Comparison of ENCODE assay signal across 33 cellular contexts in the genomic region with DNA sequence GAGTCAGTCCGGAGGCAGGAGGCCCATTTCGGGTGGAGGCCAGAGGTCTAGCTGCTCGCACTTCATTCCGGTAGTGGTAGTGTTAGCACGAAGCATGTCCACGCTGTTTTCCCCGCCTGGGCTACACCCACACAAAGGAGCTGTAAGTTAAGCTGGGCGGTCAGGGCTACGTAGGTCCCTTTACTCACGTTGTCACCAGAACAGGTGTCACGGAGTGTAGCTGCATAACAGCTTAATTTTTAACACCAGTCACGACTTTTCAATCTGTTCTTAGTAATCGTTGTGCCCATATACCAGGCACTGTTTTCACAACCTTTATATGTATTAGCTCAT. TPM values are rescaled to one million over a fixed set of nuclear protein-coding genes. Genes with fewer than 3 reads are reported as not detected.
DNase-seq lines count a peak whose midpoint lies in the region; ATAC-seq and TF ChIP-seq lines count a peak whose summit lies in the region.
"Had no signal": no experiment of that assay in that cellular context is flagged by ENCODE, and none has a peak within 500 bp of the region (broad histone marks: within the 10 kb centered on the region; RNA-seq: fewer than 3 reads in every experiment).

No MANE protein-coding gene starts in this region.

- H2BK5ac ChIP-seq in mesendoderm (ENCODE audit: low read length): no peak overlapping the region

- 5 to 6% methylated on average over 13 of the region's 13 CpGs for WGBS in ectodermal cell, 2 experiments
- WGBS in mesendoderm (ENCODE audit: extremely low coverage, insufficient coverage, low lambda C conversion rate): no CpG with 5 or more reads among the region's 13 CpGs
- 38 to 76% methylated on average over 13 of the region's 13 CpGs for WGBS in sigmoid colon, 2 donors

- DNase-seq in GM13977 (ENCODE audit: low spot score) (peak; percentile 12), mesendoderm (no peak), sigmoid colon (no peak), Ammon's horn (ENCODE audit: low spot score) (no peak), natural killer cell (no peak)
- DNase-seq in activated naive CD8-positive, alpha-beta T cell treated with anti-CD3 and anti-CD28 coated beads, Interleukin-2, amount 50 U/mL, for 24 hours: no peak
- DNase-seq: activated CD4-positive, alpha-beta T cell treated with anti-CD3 and anti-CD28 coated beads, Interleukin-2, amount 10 ng/mL, durations not matched to agents 24 days and 14 days; activated CD8-positive, alpha-beta memory T cell treated with anti-CD3 and anti-CD28 coated beads, Interleukin-2, amount 10 ng/mL, durations not matched to agents 7 days and 5 days; effector memory CD8-positive, alpha-beta T cell; Kasumi-1; kidney glomerular epithelial cell; NCI-H1048; NCI-H187 treated with DMSO at 0.1 percent for 48 hours; NCI-H2227 treated with DMSO at 0.1 percent for 48 hours; NCI-H748 treated with DMSO at 0.1 percent for 48 hours; psoas muscle; small intestine; stimulated activated CD4-positive, alpha-beta T cell treated with anti-CD3 and anti-CD28 coated beads, Interleukin-4, amount 100 ng/mL, for 4 hours; T-helper 17 cell; trophoblast cell had no signal

- no peak overlapping the region for H3K27ac ChIP-seq in ectodermal cell (ENCODE audit: insufficient read depth, low read depth, low read length, poor library complexity, severe bottlenecking)
- no peak overlapping the region for H3K27ac ChIP-seq in mesendoderm (ENCODE audit: low read depth, low read length)
- H3K27ac ChIP-seq in sigmoid colon: peak overlapping the region in 3 of 4 donors; percentile 74 to 85 (median 78)
- H3K27ac ChIP-seq: C4-2B, psoas muscle, RWPE1, SK-N-MC had no signal

- H3K4me3 ChIP-seq in ectodermal cell (ENCODE audit: insufficient read depth, low read depth, low read length) (peak overlapping the region; percentile 7), mesendoderm (ENCODE audit: low read length) (no peak overlapping the region), sigmoid colon (peak overlapping the region in 3 of 4 donors; percentile 43 to 48 (median 44))
- H3K4me3 ChIP-seq: SK-N-MC had no signal

- peak overlapping the region; percentile 34 for H3K56ac ChIP-seq in mesendoderm (ENCODE audit: low read length)

- H3K79me2 ChIP-seq in mesendoderm (ENCODE audit: control insufficient read depth, insufficient read depth, low read length): no peaks in the 10 kb centered on the region

- no peak for TF ChIP-seq EP300 in sigmoid colon (IDR thresholded peaks at IDR 0.05)

- H3K27me3 Mint-ChIP-seq in natural killer cell (ENCODE audit: low read depth in 2 of 2): peaks cover 50 to 72% of the 10 kb centered on the region in 2 donors
- H3K27me3 Mint-ChIP-seq in activated naive CD8-positive, alpha-beta T cell treated with anti-CD3 and anti-CD28 coated beads, Interleukin-2, amount 50 U/mL, for 24 hours: peaks cover 59% of the 10 kb centered on the region

- in situ Hi-C loops in GM13977 (cut with MboI; ENCODE audit: low pct_unique_long_range_greater_than_20kb, low sequenced_read_pairs, unreplicated experiment): no loop called here

- no peaks in the 10 kb centered on the region for H3K36me3 ChIP-seq in ectodermal cell (ENCODE audit: control insufficient read depth, insufficient read depth, low read length)
- H3K36me3 ChIP-seq in mesendoderm (ENCODE audit: control insufficient read depth, insufficient read depth, low read length): no peaks in the 10 kb centered on the region
- no peaks in the 10 kb centered on the region for H3K36me3 ChIP-seq in sigmoid colon

- no peak overlapping the region for H3K9ac ChIP-seq in mesendoderm (ENCODE audit: low read length)

- intact Hi-C loops in sigmoid colon (cut with DNase I): no loop called here
- intact Hi-C loops in natural killer cell (cut with micrococcal nuclease): no loop called here

- H3K27ac Mint-ChIP-seq in natural killer cell: no peak overlapping the region
- no peak overlapping the region for H3K27ac Mint-ChIP-seq in activated naive CD8-positive, alpha-beta T cell treated with anti-CD3 and anti-CD28 coated beads, Interleukin-2, amount 50 U/mL, for 24 hours
- H3K27ac Mint-ChIP-seq: activated CD4-positive, alpha-beta T cell treated with anti-CD3 and anti-CD28 coated beads, Interleukin-2, amount 10 ng/mL, durations not matched to agents 24 days and 14 days; activated CD8-positive, alpha-beta memory T cell treated with anti-CD3 and anti-CD28 coated beads, Interleukin-2, amount 10 ng/mL, durations not matched to agents 7 days and 5 days; activated naive CD8-positive, alpha-beta T cell; activated T-helper 17 cell treated with anti-CD3 and anti-CD28 coated beads, Interleukin-2, amount 50 U/mL, for 72 hours; effector memory CD8-positive, alpha-beta T cell; memory B cell; stimulated activated naive CD8-positive, alpha-beta T cell treated with anti-CD3 and anti-CD28 coated beads, Interleukin-15, Interleukin-2, amounts not matched to agents 100 ng/mL and 50 ng/mL, for 24 hours; T-helper 17 cell had no signal

- no peaks in the 10 kb centered on the region for H3K9me3 Mint-ChIP-seq in natural killer cell
- peaks cover 4% of the 10 kb centered on the region for H3K9me3 Mint-ChIP-seq in activated naive CD8-positive, alpha-beta T cell treated with anti-CD3 and anti-CD28 coated beads, Interleukin-2, amount 50 U/mL, for 24 hours
- H3K9me3 Mint-ChIP-seq: activated T-helper 17 cell treated with anti-CD3 and anti-CD28 coated beads, Interleukin-2, amount 50 U/mL, for 72 hours; effector memory CD8-positive, alpha-beta T cell; memory B cell had no signal

- H3K36me3 Mint-ChIP-seq in natural killer cell: no peaks in the 10 kb centered on the region
- H3K36me3 Mint-ChIP-seq in activated naive CD8-positive, alpha-beta T cell treated with anti-CD3 and anti-CD28 coated beads, Interleukin-2, amount 50 U/mL, for 24 hours (ENCODE audit: low read depth): peaks cover 3% of the 10 kb centered on the region
- H3K36me3 Mint-ChIP-seq: activated CD8-positive, alpha-beta memory T cell treated with anti-CD3 and anti-CD28 coated beads, Interleukin-2, amount 10 ng/mL, durations not matched to agents 7 days and 5 days; activated naive CD8-positive, alpha-beta T cell; memory B cell had no signal

- H3K27me3 ChIP-seq in ectodermal cell (ENCODE audit: control insufficient read depth, insufficient read depth, low read length, poor library complexity, severe bottlenecking) (peaks cover 81% of the 10 kb centered on the region), mesendoderm (ENCODE audit: insufficient read depth, low read length, poor library complexity) (peaks cover 69% of the 10 kb centered on the region), sigmoid colon (no peaks in the 10 kb centered on the region)

- H3K18ac ChIP-seq in mesendoderm (ENCODE audit: low read length): no peak overlapping the region

- H3K9me3 ChIP-seq in ectodermal cell (ENCODE audit: control insufficient read depth, low read length): no peaks in the 10 kb centered on the region
- no peaks in the 10 kb centered on the region for H3K9me3 ChIP-seq in sigmoid colon
- H3K9me3 ChIP-seq: psoas muscle had no signal

- H2BK15ac ChIP-seq in mesendoderm (replicated peaks; ENCODE audit: low read depth): no peak overlapping the region

- no peak for TF ChIP-seq CTCF in GM13977 (IDR thresholded peaks at IDR 0.05; ENCODE audit: extremely low read depth, insufficient read depth, missing control alignments)
- TF ChIP-seq CTCF in sigmoid colon (IDR thresholded peaks at IDR 0.05): no peak
- no peak for TF ChIP-seq CTCF in natural killer cell (IDR thresholded peaks at IDR 0.05)

- no peak for ATAC-seq in GM18498 (IDR thresholded peaks at IDR 0.05; ENCODE audit: unreplicated experiment)
- no peak for ATAC-seq in natural killer cell
- no peak for ATAC-seq in activated naive CD8-positive, alpha-beta T cell treated with anti-CD3 and anti-CD28 coated beads, Interleukin-2, amount 50 U/mL, for 24 hours
- ATAC-seq: activated CD8-positive, alpha-beta memory T cell treated with anti-CD3 and anti-CD28 coated beads, Interleukin-2, amount 10 ng/mL, durations not matched to agents 7 days and 5 days; activated T-helper 17 cell treated with anti-CD3 and anti-CD28 coated beads, Interleukin-2, amount 50 U/mL, for 72 hours; effector memory CD8-positive, alpha-beta T cell; HCT116; T-helper 17 cell had no signal

- H2BK120ac ChIP-seq in mesendoderm (ENCODE audit: low read depth, low read length): no peak overlapping the region

- H3K79me1 ChIP-seq in mesendoderm (ENCODE audit: low read length): no peaks in the 10 kb centered on the region

- H4K5ac ChIP-seq in mesendoderm (ENCODE audit: low read length): no peak overlapping the region

- no peak overlapping the region for H4K8ac ChIP-seq in mesendoderm (ENCODE audit: low read depth, low read length)

- no peak overlapping the region for H3K4ac ChIP-seq in mesendoderm (ENCODE audit: low read depth, low read length)

- H3K4me1 ChIP-seq in ectodermal cell (ENCODE audit: control insufficient read depth, insufficient read depth, low read length): peaks cover 7% of the 10 kb centered on the region
- H3K4me1 ChIP-seq in mesendoderm (ENCODE audit: control insufficient read depth, low read depth, low read length): peaks cover 3% of the 10 kb centered on the region
- H3K4me1 ChIP-seq in sigmoid colon: peaks cover 0 to 33% (median 14%) of the 10 kb centered on the region in 4 donors

- TF ChIP-seq POLR2A in sigmoid colon (IDR thresholded peaks at IDR 0.05): no peak

- H3K4me1 Mint-ChIP-seq in natural killer cell: peaks cover 0 to 5% of the 10 kb centered on the region in 2 donors
- H3K4me1 Mint-ChIP-seq in activated naive CD8-positive, alpha-beta T cell treated with anti-CD3 and anti-CD28 coated beads, Interleukin-2, amount 50 U/mL, for 24 hours: peaks cover 14% of the 10 kb centered on the region
- H3K4me1 Mint-ChIP-seq: activated CD4-positive, alpha-beta T cell treated with anti-CD3 and anti-CD28 coated beads, Interleukin-2, amount 10 ng/mL, durations not matched to agents 24 days and 14 days; activated T-helper 17 cell treated with anti-CD3 and anti-CD28 coated beads, Interleukin-2, amount 50 U/mL, for 72 hours; neural crest cell had no signal

- H2AK5ac ChIP-seq in mesendoderm (ENCODE audit: low read length): no peak overlapping the region

- H3K23ac ChIP-seq in mesendoderm (ENCODE audit: low read length): no peak overlapping the region

- H3K4me3 Mint-ChIP-seq in natural killer cell: no peak overlapping the region
- no peak overlapping the region for H3K4me3 Mint-ChIP-seq in activated naive CD8-positive, alpha-beta T cell treated with anti-CD3 and anti-CD28 coated beads, Interleukin-2, amount 50 U/mL, for 24 hours
- H3K4me3 Mint-ChIP-seq: activated CD4-positive, alpha-beta T cell treated with anti-CD3 and anti-CD28 coated beads, Interleukin-2, amount 10 ng/mL, durations not matched to agents 24 days and 14 days; activated CD8-positive, alpha-beta memory T cell treated with anti-CD3 and anti-CD28 coated beads, Interleukin-2, amount 10 ng/mL, durations not matched to agents 7 days and 5 days; activated naive CD8-positive, alpha-beta T cell; activated T-helper 17 cell treated with anti-CD3 and anti-CD28 coated beads, Interleukin-2, amount 50 U/mL, for 72 hours; effector memory CD8-positive, alpha-beta T cell; memory B cell; neural crest cell; stimulated activated naive CD8-positive, alpha-beta T cell treated with anti-CD3 and anti-CD28 coated beads, Interleukin-15, Interleukin-2, amounts not matched to agents 100 ng/mL and 50 ng/mL, for 24 hours; T-helper 17 cell had no signal

- H3K4me2 ChIP-seq in mesendoderm (ENCODE audit: low read length): peak overlapping the region; percentile 16

RNA-seq across cellular contexts. Expression of gene HLX, which starts 15.6 kb away (rescaled TPM):
- not detected for polyA plus RNA-seq in ectodermal cell (2013, experiment 1 of 4)
- not detected for polyA plus RNA-seq in ectodermal cell (2013, experiment 2 of 4)
- 0.16 TPM for polyA plus RNA-seq in ectodermal cell (2013, experiment 3 of 4)
- polyA plus RNA-seq in ectodermal cell (2013, experiment 4 of 4): 0.49 TPM
- 0.46 TPM for polyA plus RNA-seq in mesendoderm (2013, experiment 1 of 2)
- polyA plus RNA-seq in mesendoderm (2013, experiment 2 of 2): 0.36 TPM
- 10 to 100 TPM; 28.2 to 53.5 (median 37.8) TPM for total RNA-seq in sigmoid colon
- polyA plus RNA-seq in sigmoid colon: 10 to 100 TPM in 1 of 3 donors, 1 to 10 TPM in 1, under 1 TPM in 1; 0.92 to 10.7 (median 9.0) TPM
- total RNA-seq in natural killer cell: 10 to 100 TPM in 1 of 3 donors, 1 to 10 TPM in 1, under 1 TPM in 1; 0.93 to 19.3 (median 1.0) TPM
- total RNA-seq: G401, HT-29 had no signal

Comparison
In these comparisons a context has a peak if more than half of its experiments do, and no peak if none do; other contexts are left out.
1. H3K27ac ChIP-seq: peak in sigmoid colon (3 of 4); none in ectodermal cell (single experiment) and mesendoderm (single experiment).